8 cellular contexts compared by ENCODE assay signal in the genomic region with DNA sequence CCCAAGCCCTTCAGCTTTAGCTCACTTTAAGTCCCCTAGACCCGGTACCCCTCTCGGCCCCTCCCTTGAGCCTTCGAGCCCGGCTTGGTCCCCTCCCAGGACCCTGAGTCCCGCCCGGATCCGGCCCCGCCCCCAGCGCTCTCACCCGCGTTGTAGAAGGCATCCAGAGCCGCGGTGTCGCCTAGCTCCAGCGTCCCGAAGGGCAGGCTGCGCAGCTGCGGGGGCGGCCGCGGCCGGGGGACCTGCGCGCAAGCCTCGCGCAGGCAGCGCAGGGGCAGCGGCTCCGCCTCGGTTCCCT. TPM values are rescaled to one million over a fixed set of nuclear protein-coding genes. Genes with fewer than 3 reads are reported as not detected.
DNase-seq lines count a peak whose midpoint lies in the region; ATAC-seq and TF ChIP-seq lines count a peak whose summit lies in the region.

No MANE protein-coding gene starts in this region.

- H3K27me3 ChIP-seq in AG04450 (ENCODE audit: control insufficient read depth, insufficient read depth, low read length) (no peaks in the 10 kb centered on the region), MG63 (no peaks in the 10 kb centered on the region), left ventricle myocardium inferior (ENCODE audit: low read depth) (no peaks in the 10 kb centered on the region), uterus (no peaks in the 10 kb centered on the region)

- no peak for DNase-seq in AG04450 (ENCODE audit: low read depth, low spot score)
- peak; percentile 83 for DNase-seq in MG63
- peak in 30 of 34 experiments; percentile 29 to 69 (median 56) for DNase-seq in T-cell
- DNase-seq in amniotic epithelial cell (ENCODE audit: low read depth) = peak; percentile 17
- peak; percentile 94 for DNase-seq in left ventricle myocardium inferior
- DNase-seq in posterior cingulate gyrus = peak; percentile 35 to 94 (median 53)
- DNase-seq in uterus = peak; percentile 86 to 88

- H3K27ac ChIP-seq in AG04450 (ENCODE audit: low read depth, low read length) (peak overlapping the region; percentile 90), left ventricle myocardium inferior (replicated peaks) (peak overlapping the region; percentile 100), uterus (peak overlapping the region; percentile 96)

- intact Hi-C loops in left ventricle myocardium inferior (cut with micrococcal nuclease) = no loop called here
- intact Hi-C loops in posterior cingulate gyrus (cut with DNase I) = no loop called here
- intact Hi-C loops in uterus (cut with DNase I; ENCODE audit: low total_unique reads) = no loop called here

- H3K9me3 ChIP-seq in AG04450 (ENCODE audit: control insufficient read depth, insufficient read depth, low read length) = no peaks in the 10 kb centered on the region; the same call in 1 of the 2 replicates
- H3K9me3 ChIP-seq in MG63 = no peaks in the 10 kb centered on the region
- no peaks in the 10 kb centered on the region for H3K9me3 ChIP-seq in left ventricle myocardium inferior (replicated peaks)
- no peaks in the 10 kb centered on the region for H3K9me3 ChIP-seq in uterus

- H3K4me1 Mint-ChIP-seq in T-cell = peaks cover 38 to 48% (median 43%) of the 10 kb centered on the region in 3 donors

- H3K9me3 Mint-ChIP-seq in T-cell = no peaks in the 10 kb centered on the region

- H3K36me3 ChIP-seq in MG63 (peaks cover 19% of the 10 kb centered on the region), left ventricle myocardium inferior (peaks cover 41% of the 10 kb centered on the region), uterus (no peaks in the 10 kb centered on the region)

- H3K36me3 Mint-ChIP-seq in T-cell = no peaks in the 10 kb centered on the region

- H3K4me3 Mint-ChIP-seq in T-cell = peak overlapping the region; percentile 85 to 87 (median 86)

- H3K4me1 ChIP-seq in left ventricle myocardium inferior (peaks cover 56% of the 10 kb centered on the region), uterus (peaks cover 10 to 22% of the 10 kb centered on the region in 2 donors)

- H3K4me3 ChIP-seq in AG04450 (ENCODE audit: low read depth, low read length) (peak overlapping the region; percentile 74), MG63 (peak overlapping the region; percentile 90), left ventricle myocardium inferior (peak overlapping the region; percentile 91), uterus (peak overlapping the region; percentile 59 to 64)

- POLR2A ChIA-PET in AG04450 (lab: Yijun Ruan, JAX) (interaction anchor here (0.6 to 2.5 kb wide), 14 partner anchors 11 to 764 kb away, joined by 3 to 27 read pairs (median 4); no protein-coding TSS in a partner anchor), T-cell (lab: Charles Lee) (interaction anchor here (0.5 to 0.6 kb wide), 4 partner anchors 14 to 1458 kb away, joined by 3 to 11 read pairs (median 3); no protein-coding TSS in a partner anchor)

- H3K27ac Mint-ChIP-seq in T-cell = peak overlapping the region in 1 of 2 donors; percentile 82

- peak; percentile 15 to 57 for TF ChIP-seq POLR2A in uterus (IDR thresholded peaks at IDR 0.05)

- ATAC-seq in GM19351 (IDR thresholded peaks at IDR 0.05; ENCODE audit: unreplicated experiment) = peak; percentile 38
- ATAC-seq in T-cell (replicated peaks in 1 of 4) = peak; percentile 62 to 71 (median 66)

- H3K27me3 Mint-ChIP-seq in T-cell = no peaks in the 10 kb centered on the region

- TF ChIP-seq CTCF in AG04450 (IDR thresholded peaks at IDR 0.05; ENCODE audit: low read depth, low read length) (no peak), left ventricle myocardium inferior (IDR thresholded peaks at IDR 0.05; ENCODE audit: borderline replicate concordance) (no peak), uterus (IDR thresholded peaks at IDR 0.05) (no peak)

- CTCF ChIA-PET in AG04450 (lab: Charles Lee) = interaction anchor here (0.6 to 5.3 kb wide), 17 partner anchors 8 to 1618 kb away, joined by 3 to 75 read pairs (median 4); partner anchors contain the start of genes AHDC1, FCN3, GPR3 and TMEM222
- CTCF ChIA-PET in T-cell (lab: Charles Lee) = interaction anchor here (0.6 to 1.8 kb wide), 9 partner anchors 9 to 1143 kb away, joined by 3 to 10 read pairs (median 4); no protein-coding TSS in a partner anchor

RNA-seq across cellular contexts. Expression of gene MAP3K6, which starts 0.7 kb away (rescaled TPM):
- polyA plus RNA-seq in AG04450 (2011; rRNA removed) = 7.6 TPM in 2 replicates
- polyA minus RNA-seq in AG04450 (2011; rRNA and poly(A)+ RNA removed) = 9.3 and 13.7 TPM in 2 replicates
- total RNA-seq in MG63 (2014; rRNA removed; shearing (Covaris generic); ENCODE audit: low replicate concordance) = 11.5 and 26.9 TPM in 2 replicates
- total RNA-seq in T-cell (10 to 100 TPM in 3 of 5 donors, 1 to 10 TPM in 2; 7.0 to 31.1 (median 12.8) TPM), left ventricle myocardium inferior (45.2 TPM), uterus (100 to 1,000 TPM in 1 of 4 donors, 10 to 100 TPM in 3; 10.9 to 124 (median 16.5) TPM)

RNA-seq across cellular contexts. Expression of gene FCN3, which starts 8.6 kb away (rescaled TPM):
- not detected in 2 replicates for polyA plus RNA-seq in AG04450 (2011; rRNA removed)
- not detected in 2 replicates for polyA minus RNA-seq in AG04450 (2011; rRNA and poly(A)+ RNA removed)
- total RNA-seq in MG63 (2014; rRNA removed; shearing (Covaris generic); ENCODE audit: low replicate concordance) = not detected in 2 replicates
- total RNA-seq in T-cell = under 1 TPM in 3 of 5 donors, not detected in 2; 0.26 to 0.44 (median 0.38) TPM
- 27.3 TPM for total RNA-seq in left ventricle myocardium inferior
- 1 to 10 TPM in 3 of 4 donors, not detected in 1; 2.1 to 4.7 (median 2.4) TPM for total RNA-seq in uterus

RNA-seq across cellular contexts. Expression of gene CD164L2, which starts 17.1 kb away (rescaled TPM):
- not detected in 2 replicates for polyA plus RNA-seq in AG04450 (2011; rRNA removed)
- polyA minus RNA-seq in AG04450 (2011; rRNA and poly(A)+ RNA removed) = not detected in 2 replicates
- not detected in 2 replicates for total RNA-seq in MG63 (2014; rRNA removed; shearing (Covaris generic); ENCODE audit: low replicate concordance)
- not detected for total RNA-seq in T-cell
- not detected for total RNA-seq in left ventricle myocardium inferior
- under 1 TPM in 1 of 4 donors, not detected in 3; 0.69 TPM for total RNA-seq in uterus

RNA-seq across cellular contexts. Expression of gene SYTL1, which starts 24.2 kb away (rescaled TPM):
- polyA plus RNA-seq in AG04450 (2011; rRNA removed) = 0.32 and 0.35 TPM in 2 replicates
- 0.17 and 0.18 TPM in 2 replicates for polyA minus RNA-seq in AG04450 (2011; rRNA and poly(A)+ RNA removed)
- total RNA-seq in MG63 (2014; rRNA removed; shearing (Covaris generic); ENCODE audit: low replicate concordance) = not detected in 2 replicates
- 100 to 1,000 TPM; 169 to 240 (median 199) TPM for total RNA-seq in T-cell
- total RNA-seq in left ventricle myocardium inferior = 1.1 TPM
- 10 to 100 TPM in 1 of 4 donors, 1 to 10 TPM in 2, not detected in 1; 1.6 to 11.3 (median 4.8) TPM for total RNA-seq in uterus

RNA-seq across cellular contexts. Expression of gene GPR3, which starts 26.4 kb away (rescaled TPM):
- 1.3 and 1.7 TPM in 2 replicates for polyA plus RNA-seq in AG04450 (2011; rRNA removed)
- polyA minus RNA-seq in AG04450 (2011; rRNA and poly(A)+ RNA removed) = 1.7 and 2.2 TPM in 2 replicates
- not detected in 2 replicates for total RNA-seq in MG63 (2014; rRNA removed; shearing (Covaris generic); ENCODE audit: low replicate concordance)
- total RNA-seq in T-cell (under 1 TPM in 2 of 5 donors, not detected in 3; 0.21 to 0.35 TPM), left ventricle myocardium inferior (0.16 TPM), uterus (1 to 10 TPM in 1 of 4 donors, under 1 TPM in 1, not detected in 2; 0.55 to 1.9 TPM)
